ENCODE assay signal across 22 cellular contexts in genomic region chr7:2922866-2923265, GRCh38.
"Had no signal": no experiment of that assay in that cellular context is flagged by ENCODE, and none has a peak within 500 bp of the region (broad histone marks: within the 10 kb centered on the region; RNA-seq: fewer than 3 reads in every experiment).

No MANE protein-coding gene starts in this region.

- H3K4me3 Mint-ChIP-seq: central memory CD8-positive, alpha-beta T cell; naive thymus-derived CD8-positive, alpha-beta T cell; nephron progenitor cell; stimulated activated naive CD8-positive, alpha-beta T cell treated with anti-CD3 and anti-CD28 coated beads, Interleukin-15, amount 100 ng/mL, for 72 hours had no signal

- H3K4me1 Mint-ChIP-seq: central memory CD8-positive, alpha-beta T cell; stimulated activated naive CD8-positive, alpha-beta T cell treated with anti-CD3 and anti-CD28 coated beads, Interleukin-15, amount 100 ng/mL, for 72 hours had no signal

- H3K4me2 ChIP-seq: smooth muscle cell had no signal

- H3K27me3 ChIP-seq: neutrophil, transverse colon, upper lobe of right lung, vagina had no signal

- H3K9me3 ChIP-seq: lower lobe of right lung, neutrophil, suprapubic skin, transverse colon, upper lobe of right lung, vagina had no signal

- H3K27me3 Mint-ChIP-seq: central memory CD8-positive, alpha-beta T cell; naive thymus-derived CD8-positive, alpha-beta T cell; progenitor cell of endocrine pancreas; stimulated activated naive CD8-positive, alpha-beta T cell treated with anti-CD3 and anti-CD28 coated beads, Interleukin-15, amount 100 ng/mL, for 72 hours had no signal

- ATAC-seq: lower lobe of right lung; naive thymus-derived CD8-positive, alpha-beta T cell; sciatic nerve; upper lobe of right lung had no signal

- H2AFZ ChIP-seq: parathyroid adenoma had no signal

- H3K9me3 Mint-ChIP-seq: central memory CD8-positive, alpha-beta T cell; nephron progenitor cell; stimulated activated naive CD8-positive, alpha-beta T cell treated with anti-CD3 and anti-CD28 coated beads, Interleukin-15, amount 100 ng/mL, for 72 hours had no signal

- H3K27ac ChIP-seq: coronary artery, left ventricle myocardium inferior, lower lobe of right lung, neutrophil, parathyroid adenoma, suprapubic skin, transverse colon, upper lobe of right lung, vagina had no signal

- H3K9ac ChIP-seq: parathyroid adenoma had no signal

- DNase-seq: dermis blood vessel endothelial cell; effector memory CD4-positive, alpha-beta T cell; head of caudate nucleus; lower lobe of right lung; naive thymus-derived CD8-positive, alpha-beta T cell; nephron progenitor cell; stimulated activated CD4-positive, alpha-beta T cell treated with anti-CD3 and anti-CD28 coated beads, Interleukin-2, amount 100 ng/mL, for 24 hours; stimulated activated CD4-positive, alpha-beta T cell treated with anti-CD3 and anti-CD28 coated beads, Interleukin-4, amount 100 ng/mL, for 24 hours; stimulated activated naive CD4-positive, alpha-beta T cell; stimulated activated naive CD8-positive, alpha-beta T cell treated with anti-CD3 and anti-CD28 coated beads, Interleukin-15, amount 100 ng/mL, for 72 hours; transverse colon; upper lobe of right lung had no signal

- H3K27ac Mint-ChIP-seq: nephron progenitor cell, progenitor cell of endocrine pancreas had no signal

- H3K79me2 ChIP-seq: parathyroid adenoma had no signal

- H3K4me3 ChIP-seq: coronary artery, left ventricle myocardium inferior, lower lobe of right lung, smooth muscle cell, suprapubic skin, transverse colon, upper lobe of right lung, vagina had no signal

- H3K36me3 ChIP-seq: left ventricle myocardium inferior, lower lobe of right lung, neutrophil, suprapubic skin, transverse colon, upper lobe of right lung, vagina had no signal

- H3K4me1 ChIP-seq: lower lobe of right lung, parathyroid adenoma, transverse colon, upper lobe of right lung, vagina had no signal
